12 cellular contexts compared by ENCODE assay signal in genomic region chr12:116317986-116318737, GRCh38. TPM values are rescaled to one million over a fixed set of nuclear protein-coding genes. Genes with fewer than 3 reads are reported as not detected.
A peak's percentile ranks its signal among the peaks of the same experiment; 100 is the strongest.
DNase-seq lines count a peak whose midpoint lies in the region; ATAC-seq and TF ChIP-seq lines count a peak whose summit lies in the region.
"Had no signal": no experiment of that assay in that cellular context is flagged by ENCODE, and none has a peak within 500 bp of the region (broad histone marks: within the 10 kb centered on the region; RNA-seq: fewer than 3 reads in every experiment).

No MANE protein-coding gene starts in this region.

- POLR2A ChIA-PET in HEK293T (lab: Yijun Ruan, JAX) = no interaction called here

- CTCF ChIA-PET in HEK293T (lab: Yijun Ruan, JAX) = no interaction called here

- TF ChIP-seq CTCF in coronary artery (IDR thresholded peaks at IDR 0.05) (no peak), mucosa of descending colon (IDR thresholded peaks at IDR 0.05) (no peak), thoracic aorta (IDR thresholded peaks at IDR 0.05) (no peak)

- H3K27me3 ChIP-seq in thoracic aorta (replicated peaks; ENCODE audit: insufficient read depth) = no peaks in the 10 kb centered on the region

- peak overlapping the region; percentile 57 for H3K4me3 ChIP-seq in coronary artery
- H3K4me3 ChIP-seq in mucosa of descending colon = no peak overlapping the region
- peak overlapping the region; percentile 58 for H3K4me3 ChIP-seq in thoracic aorta

- DNase-seq in NCI-H226 = peak; percentile 45
- DNase-seq in coronary artery (ENCODE audit: low spot score) = no peak
- no peak for DNase-seq in mucosa of descending colon
- no peak for DNase-seq in thoracic aorta (ENCODE audit: low spot score)
- DNase-seq in HEK293T (ENCODE audit: extremely low spot score) = no peak
- no peak for DNase-seq in NCI-H1694 treated with DMSO at 0.1 percent for 48 hours (lab: John Stamatoyannopoulos, UW)
- no peak for DNase-seq in NCI-H526 treated with DMSO at 0.1 percent for 48 hours (lab: John Stamatoyannopoulos, UW)
- DNase-seq: activated CD8-positive, alpha-beta memory T cell treated with anti-CD3 and anti-CD28 coated beads, Interleukin-2, amount 50 U/mL, for 4 hours; KG1; left cardiac atrium; SIG-M5; stimulated activated naive CD4-positive, alpha-beta T cell treated with Interleukin-2 at 50 U/mL for 16 hours had no signal

- H3K27ac ChIP-seq in coronary artery = peak overlapping the region; percentile 65 to 94
- H3K27ac ChIP-seq in thoracic aorta = peak overlapping the region; percentile 81 to 95

- ATAC-seq in mucosa of descending colon = peak; percentile 42
- no peak for ATAC-seq in thoracic aorta (ENCODE audit: insufficient number of reproducible peaks, low FRiP score, low read depth)

- H3K9me3 ChIP-seq in mucosa of descending colon = no peaks in the 10 kb centered on the region
- no peaks in the 10 kb centered on the region for H3K9me3 ChIP-seq in thoracic aorta

- H3K36me3 ChIP-seq in mucosa of descending colon (ENCODE audit: low read depth) (no peaks in the 10 kb centered on the region), thoracic aorta (no peaks in the 10 kb centered on the region)

- no peaks in the 10 kb centered on the region for H3K4me1 ChIP-seq in mucosa of descending colon (ENCODE audit: low read depth)
- peaks cover 23 to 50% of the 10 kb centered on the region in 2 donors for H3K4me1 ChIP-seq in thoracic aorta (ENCODE audit: control insufficient read depth in 1 of 2, low read depth in 2 of 2)

- intact Hi-C loops in mucosa of descending colon (cut with DNase I, micrococcal nuclease) = no loop called here

TF ChIP-seq in HEK293T, 16 proteins besides CTCF, POLR2A, EP300 and RAD21:
- TF ChIP-seq ZNF384 (IDR thresholded peaks at IDR 0.05) = no peak
- TF ChIP-seq CTBP1 (IDR thresholded peaks at IDR 0.05; ENCODE audit: borderline replicate concordance) = no peak
- no peak for TF ChIP-seq SUZ12 (IDR thresholded peaks at IDR 0.05)
- TF ChIP-seq HDGF (IDR thresholded peaks at IDR 0.05; ENCODE audit: borderline replicate concordance) = no peak
- no peak for TF ChIP-seq LEF1 (IDR thresholded peaks at IDR 0.05; ENCODE audit: borderline replicate concordance)
- TF ChIP-seq L3MBTL2 (conservative IDR thresholded peaks at IDR 0.05) = no peak
- TF ChIP-seq ELF4 (IDR thresholded peaks at IDR 0.05) = no peak
- TF ChIP-seq PKNOX1 (IDR thresholded peaks at IDR 0.05) = no peak
- no peak for TF ChIP-seq SP1 (IDR thresholded peaks at IDR 0.05)
- TF ChIP-seq FOXK2 (IDR thresholded peaks at IDR 0.05) = no peak
- no peak for TF ChIP-seq FOXM1 (IDR thresholded peaks at IDR 0.05; ENCODE audit: borderline replicate concordance)
- TF ChIP-seq FOXA1 (IDR thresholded peaks at IDR 0.05) = no peak
- TF ChIP-seq TARDBP (IDR thresholded peaks at IDR 0.05) = no peak
- TF ChIP-seq NFRKB (IDR thresholded peaks at IDR 0.05) = no peak
- TF ChIP-seq ARNT (IDR thresholded peaks at IDR 0.05) = no peak
- TF ChIP-seq BHLHE40 (IDR thresholded peaks at IDR 0.05; ENCODE audit: borderline replicate concordance) = no peak

RNA-seq across cellular contexts. Expression of gene MED13L, which starts 40.7 kb away (rescaled TPM):
- 100 to 1,000 TPM in 2 of 3 donors, 10 to 100 TPM in 1; 96.9 to 165 (median 135) TPM for total RNA-seq in mucosa of descending colon
- total RNA-seq in thoracic aorta = 100 to 1,000 TPM; 186 to 221 TPM
